ENCODE assay signal across 8 cellular contexts in genomic region chr10:71319042-71319799, GRCh38. TPM values are rescaled to one million over a fixed set of nuclear protein-coding genes. Genes with fewer than 3 reads are reported as not detected.
DNase-seq lines count a peak whose midpoint lies in the region; ATAC-seq lines count a peak whose summit lies in the region.

Gene SLC29A3 (plus strand): TSS chr10:71319259. CDS start chr10:71319310, 51 bp downstream.

- ATAC-seq in GM19324 (IDR thresholded peaks at IDR 0.05; ENCODE audit: low FRiP score, unreplicated experiment) (peak; percentile 81), HG03571 (IDR thresholded peaks at IDR 0.05; ENCODE audit: unreplicated experiment) (peak; percentile 54)

- peaks cover 40% of the 10 kb centered on the region for H3K4me1 ChIP-seq in mononuclear cell (ENCODE audit: insufficient read depth, low read length)

- H3K9me3 ChIP-seq in mononuclear cell (ENCODE audit: low read depth, low read length) = no peaks in the 10 kb centered on the region

- DNase-seq in CD1c-positive myeloid dendritic cell (ENCODE audit: extremely low spot score) (peak; percentile 94), NOMO-1 treated with dmso at 0.1 percent for 144 hours (lab: John Stamatoyannopoulos, UW; ENCODE audit: unreplicated experiment) (peak; percentile 86), epidermal melanocyte (ENCODE audit: insufficient read length, low spot score) (peak; percentile 69)
- peak; percentile 82 for DNase-seq in activated CD8-positive, alpha-beta memory T cell treated with anti-CD3 and anti-CD28 coated beads, Interleukin-2, amount 50 U/mL, for 4 hours
- DNase-seq in stimulated activated CD8-positive, alpha-beta memory T cell treated with anti-CD3 and anti-CD28 coated beads, Interleukin-2, amount 100 ng/mL, for 48 hours (ENCODE audit: low read depth in 2 of 2) = peak; percentile 77 to 79

- H3K4me3 ChIP-seq in mononuclear cell (ENCODE audit: low read length) = peak within 1 kb of the TSS; percentile 65

- no peaks in the 10 kb centered on the region for H3K27me3 ChIP-seq in mononuclear cell (ENCODE audit: insufficient read depth, low read length)

RNA-seq across cellular contexts. Expression of gene SLC29A3, which starts in this region (rescaled TPM):
- total RNA-seq in mononuclear cell = 2.6 TPM

Comparison
In these comparisons a context has a peak if more than half of its experiments do, and no peak if none do; other contexts are left out.
1. Peak in every context shown above with its lines: DNase-seq, ATAC-seq and H3K4me3 ChIP-seq.